Comparison of ENCODE assay signal across 10 cellular contexts in the genomic region with DNA sequence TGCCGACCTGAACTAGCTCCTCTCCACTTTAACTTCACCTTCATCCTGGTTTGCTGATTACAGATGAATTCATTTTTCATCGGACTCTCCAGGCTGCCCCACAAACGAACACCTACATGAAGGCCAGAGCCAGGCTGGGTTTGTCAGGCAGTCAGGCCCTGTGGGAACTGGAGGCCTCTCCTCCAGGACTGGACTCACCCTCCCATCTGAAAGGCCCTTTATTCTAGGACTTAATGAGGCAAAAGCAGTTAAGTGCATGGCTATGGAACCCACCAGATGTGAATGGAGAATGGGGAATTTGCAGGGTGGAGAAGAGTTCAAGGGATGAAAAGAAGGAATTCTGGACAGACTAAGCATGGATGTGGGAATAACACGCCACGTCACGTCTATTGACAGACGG.
DNase-seq lines count a peak whose midpoint lies in the region; ATAC-seq and TF ChIP-seq lines count a peak whose summit lies in the region.
"Had no signal": no experiment of that assay in that cellular context is flagged by ENCODE, and none has a peak within 500 bp of the region (broad histone marks: within the 10 kb centered on the region; RNA-seq: fewer than 3 reads in every experiment).

No MANE protein-coding gene starts in this region.

- H3K9me3 Mint-ChIP-seq in HFFc6: no peaks in the 10 kb centered on the region

- TF ChIP-seq CTCF in lung (IDR thresholded peaks at IDR 0.05; ENCODE audit: control extremely low read depth, extremely low read depth) (no peak), HFFc6 (IDR thresholded peaks at IDR 0.05) (no peak)

- no peak overlapping the region for H3K4me3 Mint-ChIP-seq in HFFc6

- 70 to 75% methylated on average over 7 of the region's 7 CpGs for WGBS in lung, 2 donors

- no peak overlapping the region for H3K4me3 ChIP-seq in lung
- H3K4me3 ChIP-seq in stomach smooth muscle (ENCODE audit: low read length in 2 of 2): peak overlapping the region in 1 of 2 donors; percentile 44

- H3K9me3 ChIP-seq in lung (ENCODE audit: control insufficient read depth in 2 of 2, insufficient read depth in 1 of 2, low read length in 1 of 2) (no peaks in the 10 kb centered on the region), stomach smooth muscle (ENCODE audit: control insufficient read depth in 2 of 2, low read length in 2 of 2) (no peaks in the 10 kb centered on the region)

- H3K4me1 ChIP-seq in lung (ENCODE audit: control insufficient read depth in 2 of 2, insufficient read depth in 2 of 2, low read length in 2 of 2) (peaks cover 0 to 8% of the 10 kb centered on the region in 2 donors), stomach smooth muscle (ENCODE audit: control insufficient read depth, insufficient read depth, low read length) (peaks cover 28% of the 10 kb centered on the region)

- peaks cover 49% of the 10 kb centered on the region for H3K4me1 Mint-ChIP-seq in HFFc6 (ENCODE audit: low read depth)

- H3K36me3 ChIP-seq in lung (ENCODE audit: control insufficient read depth in 2 of 2, insufficient read depth in 2 of 2, low read length in 2 of 2) (no peaks in the 10 kb centered on the region), stomach smooth muscle (ENCODE audit: control insufficient read depth in 2 of 2, insufficient read depth in 2 of 2, low read length in 2 of 2) (no peaks in the 10 kb centered on the region)

- DNase-seq in NCI-H1092 treated with DMSO at 0.1 percent for 48 hours (lab: John Stamatoyannopoulos, UW): peak; percentile 66
- DNase-seq in NCI-H1092 (lab: John Stamatoyannopoulos, UW): no peak
- DNase-seq in lung (ENCODE audit: low spot score): no peak
- DNase-seq in HFFc6: no peak
- DNase-seq in midbrain (lab: John Stamatoyannopoulos, UW): no peak
- DNase-seq in NCI-H526 (lab: John Stamatoyannopoulos, UW): no peak
- DNase-seq: left colon; stimulated activated CD8-positive, alpha-beta memory T cell treated with anti-CD3 and anti-CD28 coated beads, Interleukin-4, amount 100 ng/mL, for 48 hours had no signal

- H3K9ac ChIP-seq in stomach smooth muscle (ENCODE audit: low read length in 2 of 2): no peak overlapping the region

- H3K27ac Mint-ChIP-seq in HFFc6: no peak overlapping the region

- H3K27me3 ChIP-seq in lung (ENCODE audit: control insufficient read depth, insufficient read depth): no peaks in the 10 kb centered on the region
- H3K27me3 ChIP-seq in stomach smooth muscle (ENCODE audit: control insufficient read depth in 1 of 2, insufficient read depth in 2 of 2, low read length in 2 of 2): no peaks in the 10 kb centered on the region

- H3K27me3 Mint-ChIP-seq in HFFc6 (ENCODE audit: insufficient read depth): no peaks in the 10 kb centered on the region; the same call in 1 of the 2 replicates

- H3K27ac ChIP-seq in angular gyrus (ENCODE audit: low read depth, low read length) (peak overlapping the region; percentile 23), lung (ENCODE audit: low read depth in 1 of 2, low read length in 1 of 2) (peak overlapping the region; percentile 5 to 59), stomach smooth muscle (ENCODE audit: low read length) (peak overlapping the region; percentile 74)

- H3K36me3 Mint-ChIP-seq in HFFc6 (ENCODE audit: low read depth): no peaks in the 10 kb centered on the region

- ATAC-seq in lung (ENCODE audit: insufficient read depth, low FRiP score): no peak
- ATAC-seq: left colon had no signal

Comparison
In these comparisons a context has a peak if more than half of its experiments do, and no peak if none do; other contexts are left out.
1. H3K27ac ChIP-seq: peak in every context shown above with its lines; median percentile 74 in stomach smooth muscle; 32 in lung; 23 in angular gyrus.